ENCODE assay signal across 9 cellular contexts in the genomic region with DNA sequence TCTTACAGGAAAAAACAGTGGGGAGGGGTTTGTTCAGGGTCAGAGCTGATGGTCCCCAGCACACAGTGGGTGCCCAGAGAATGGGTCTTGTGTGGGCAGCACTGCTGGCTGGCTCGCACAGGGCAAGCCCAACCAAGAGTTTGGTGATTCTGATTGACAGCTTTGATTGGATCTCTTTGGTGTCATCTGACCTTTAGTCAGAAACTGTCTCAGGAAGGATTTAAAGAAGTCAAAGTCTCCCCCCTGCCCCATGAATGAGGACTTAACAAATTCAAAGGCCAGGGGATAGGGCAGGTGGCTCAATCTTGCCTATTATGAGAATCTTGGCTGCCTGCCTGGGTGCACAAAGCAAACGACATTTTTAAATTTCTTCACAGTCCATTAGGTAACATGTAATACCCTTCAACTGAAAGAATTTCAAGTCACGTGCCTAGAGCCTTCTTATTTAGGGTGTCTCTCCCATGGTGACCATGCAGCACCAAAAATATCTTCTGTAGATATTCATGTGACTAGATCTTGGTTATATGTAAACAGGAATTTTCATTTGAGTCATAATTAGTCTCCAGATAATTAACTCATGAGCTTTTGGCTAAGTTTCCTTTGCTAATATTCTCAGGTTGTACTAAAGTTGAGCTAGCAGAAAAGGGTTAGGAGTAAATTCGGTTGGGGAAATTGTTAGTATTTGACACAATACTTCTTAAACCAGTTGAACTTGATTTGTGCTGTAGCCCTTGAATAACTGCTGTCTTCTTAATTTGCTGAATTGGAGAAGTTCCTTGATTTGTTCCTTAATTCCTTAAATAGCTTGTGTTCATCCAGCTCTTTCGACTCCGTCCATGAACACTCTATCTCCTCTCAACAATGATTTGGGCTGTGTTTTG. TPM values are rescaled to one million over a fixed set of nuclear protein-coding genes. Genes with fewer than 3 reads are reported as not detected.
DNase-seq lines count a peak whose midpoint lies in the region; TF ChIP-seq lines count a peak whose summit lies in the region.
"Had no signal": no experiment of that assay in that cellular context is flagged by ENCODE, and none has a peak within 500 bp of the region (broad histone marks: within the 10 kb centered on the region; RNA-seq: fewer than 3 reads in every experiment).

No MANE protein-coding gene starts in this region.

- H3K4me3 Mint-ChIP-seq in glutamatergic neuron (ENCODE audit: unreplicated experiment) = no peak overlapping the region
- H3K4me3 Mint-ChIP-seq: activated naive CD8-positive, alpha-beta T cell treated with anti-CD3 and anti-CD28 coated beads, Interleukin-2, amount 10 ng/mL, durations not matched to agents 7 days and 5 days had no signal

- no peak for TF ChIP-seq POLR2A in transverse colon (IDR thresholded peaks at IDR 0.05)

- H3K4me3 ChIP-seq in PC-9 (no peak overlapping the region), left ventricle myocardium inferior (no peak overlapping the region), transverse colon (no peak overlapping the region)

- H3K79me2 ChIP-seq in PC-9 (ENCODE audit: low read depth) = no peaks in the 10 kb centered on the region

- CTCF ChIA-PET in PC-9 (lab: Charles Lee) = no interaction called here

- H3K9me3 ChIP-seq in PC-9 (ENCODE audit: insufficient read depth, low read depth) (no peaks in the 10 kb centered on the region), left ventricle myocardium inferior (replicated peaks) (no peaks in the 10 kb centered on the region), transverse colon (no peaks in the 10 kb centered on the region)

- WGBS in transverse colon (ENCODE audit: low coverage in 1 of 2), 2 donors = 59 to 60% methylated on average over 3 to 6 of the region's 6 CpGs

- TF ChIP-seq EP300 in transverse colon (IDR thresholded peaks at IDR 0.05; ENCODE audit: low read depth) = no peak

- no TSS peak for BruUV-seq in PC-9 (replicated peaks; lab: Mats Ljungman, UMichigan)

- TF ChIP-seq CTCF in PC-9 (conservative IDR thresholded peaks at IDR 0.05) = no peak
- no peak for TF ChIP-seq CTCF in left ventricle myocardium inferior (IDR thresholded peaks at IDR 0.05; ENCODE audit: borderline replicate concordance)
- TF ChIP-seq CTCF in transverse colon (IDR thresholded peaks at IDR 0.05) = no peak
- no peak for TF ChIP-seq CTCF in glutamatergic neuron (IDR thresholded peaks at IDR 0.05; ENCODE audit: partially characterized antibody, unreplicated experiment)

- no peak overlapping the region for H3K27ac Mint-ChIP-seq in glutamatergic neuron (ENCODE audit: unreplicated experiment)
- H3K27ac Mint-ChIP-seq: activated naive CD8-positive, alpha-beta T cell treated with anti-CD3 and anti-CD28 coated beads, Interleukin-2, amount 10 ng/mL, durations not matched to agents 7 days and 5 days had no signal

- no peaks in the 10 kb centered on the region for H4K20me1 ChIP-seq in PC-9 (ENCODE audit: insufficient read depth)

- in situ Hi-C loops in transverse colon (cut with MboI; ENCODE audit: low pct_ligation_motif_present in 1 of 4, low pct_unique_long_range_greater_than_20kb in 1 of 4, low sequenced_read_pairs in 3 of 4) = no loop called here

- intact Hi-C loops in PC-9 (cut with micrococcal nuclease; ENCODE audit: unreplicated experiment) = loop anchor here (2.0 to 5.0 kb wide), 3 partner anchors 17 to 53 kb away; no protein-coding TSS in a partner anchor
- intact Hi-C loops in left ventricle myocardium inferior (cut with micrococcal nuclease) = no loop called here
- intact Hi-C loops in transverse colon (cut with DNase I; ENCODE audit: low total_unique reads) = no loop called here

- no peaks in the 10 kb centered on the region for H3K36me3 Mint-ChIP-seq in glutamatergic neuron (ENCODE audit: unreplicated experiment)
- H3K36me3 Mint-ChIP-seq: activated naive CD8-positive, alpha-beta T cell treated with anti-CD3 and anti-CD28 coated beads, Interleukin-2, amount 10 ng/mL, durations not matched to agents 7 days and 5 days had no signal

- no peaks in the 10 kb centered on the region for H3K4me1 Mint-ChIP-seq in glutamatergic neuron (ENCODE audit: low read depth, unreplicated experiment)

- H3F3A ChIP-seq in PC-9 (ENCODE audit: insufficient read depth, low read depth) = peaks cover 40% of the 10 kb centered on the region

- peaks cover 53% of the 10 kb centered on the region for H3K4me1 ChIP-seq in PC-9 (replicated peaks; ENCODE audit: insufficient read depth)
- peaks cover 28% of the 10 kb centered on the region for H3K4me1 ChIP-seq in left ventricle myocardium inferior
- peaks cover 0 to 36% (median 11%) of the 10 kb centered on the region in 4 donors for H3K4me1 ChIP-seq in transverse colon

- peak; percentile 6 for DNase-seq in DMS53 (lab: John Stamatoyannopoulos, UW)
- no peak for DNase-seq in DMS53 treated with DMSO at 0.1 percent for 48 hours (lab: John Stamatoyannopoulos, UW; ENCODE audit: unreplicated experiment)
- DNase-seq in PC-9 = peak; percentile 23 to 76
- DNase-seq in left ventricle myocardium inferior = no peak
- DNase-seq in transverse colon = no peak
- DNase-seq in central memory CD4-positive, alpha-beta T cell = no peak
- DNase-seq in glutamatergic neuron = no peak
- no peak for DNase-seq in GOT3 (lab: John Stamatoyannopoulos, UW)
- DNase-seq: activated naive CD8-positive, alpha-beta T cell treated with anti-CD3 and anti-CD28 coated beads, Interleukin-2, amount 10 ng/mL, durations not matched to agents 7 days and 5 days had no signal

- H3K27me3 Mint-ChIP-seq in glutamatergic neuron (ENCODE audit: unreplicated experiment) = no peaks in the 10 kb centered on the region

- no peak overlapping the region for H2AFZ ChIP-seq in PC-9

- no peaks in the 10 kb centered on the region for H3K9me2 ChIP-seq in PC-9 (ENCODE audit: insufficient read depth)

- H3K27ac ChIP-seq in PC-9 (peak overlapping the region; percentile 83), left ventricle myocardium inferior (replicated peaks) (peak overlapping the region; percentile 67), transverse colon (peak overlapping the region in 3 of 4 donors; percentile 9 to 55 (median 29))

- H3K27me3 ChIP-seq in PC-9 (ENCODE audit: insufficient read depth, low read depth) (no peaks in the 10 kb centered on the region), left ventricle myocardium inferior (ENCODE audit: low read depth) (no peaks in the 10 kb centered on the region), transverse colon (no peaks in the 10 kb centered on the region)

- peaks cover 2% of the 10 kb centered on the region for H3K9me3 Mint-ChIP-seq in glutamatergic neuron (ENCODE audit: unreplicated experiment)

- POLR2A ChIA-PET in PC-9 (lab: Charles Lee; ENCODE audit: unreplicated experiment) = no interaction called here

- H3K36me3 ChIP-seq in PC-9 (ENCODE audit: low read depth) (no peaks in the 10 kb centered on the region), left ventricle myocardium inferior (no peaks in the 10 kb centered on the region), transverse colon (no peaks in the 10 kb centered on the region)

- H3K4me2 ChIP-seq in PC-9 = peak overlapping the region; percentile 61

RNA-seq across cellular contexts. Expression of gene HECTD1, which starts 54.5 kb away (rescaled TPM):
- total RNA-seq in PC-9 (2021) (93.9 and 94.4 TPM in 2 replicates), left ventricle myocardium inferior (137 TPM), transverse colon (100 to 1,000 TPM; 111 to 237 (median 154) TPM), glutamatergic neuron (ENCODE audit: unreplicated experiment) (165 TPM)

Comparison
In these comparisons a context has a peak if more than half of its experiments do, and no peak if none do; other contexts are left out.
1. DNase-seq: peak in DMS53 (single experiment) and PC-9 (2 of 2); none in DMS53 treated with DMSO at 0.1 percent for 48 hours (single experiment), left ventricle myocardium inferior (single experiment), transverse colon (single experiment), central memory CD4-positive, alpha-beta T cell (single experiment), glutamatergic neuron (single experiment) and GOT3 (single experiment).
2. H3K27ac ChIP-seq: peak in every context shown above with its lines; median percentile 83 in PC-9; 67 in left ventricle myocardium inferior; 29 in transverse colon.